Comparison of ENCODE assay signal across 8 cellular contexts in the genomic region with DNA sequence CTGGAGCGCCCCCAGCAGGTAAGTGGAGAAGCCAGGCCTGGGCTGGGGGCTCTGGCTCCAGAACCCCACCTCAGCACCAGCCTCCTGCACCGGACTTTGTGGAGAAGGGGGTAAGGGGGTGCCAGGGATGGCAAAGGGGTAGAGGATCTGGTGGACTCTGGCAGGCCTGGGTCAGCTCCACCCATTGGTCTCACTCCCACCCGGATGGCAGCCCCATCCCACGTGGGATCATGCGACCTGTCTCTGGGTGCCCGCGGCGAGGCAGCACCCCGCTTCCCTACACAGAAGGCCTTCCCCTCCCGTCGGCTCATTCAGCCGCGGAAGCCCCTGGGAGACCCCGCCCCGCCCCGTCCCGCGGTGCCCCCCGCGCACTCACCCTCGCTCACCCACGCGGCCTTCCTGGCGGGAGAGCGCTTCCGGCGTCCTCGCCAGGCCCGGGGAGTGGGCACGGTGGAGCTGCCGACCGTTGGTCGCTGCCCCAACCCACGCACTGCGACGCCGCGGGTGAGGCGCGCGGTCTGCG. TPM values are rescaled to one million over a fixed set of nuclear protein-coding genes. Genes with fewer than 3 reads are reported as not detected.
DNase-seq lines count a peak whose midpoint lies in the region; ATAC-seq, FAIRE-seq and TF ChIP-seq lines count a peak whose summit lies in the region.

No MANE protein-coding gene starts in this region.

- no peak for TF ChIP-seq CTCF in 22Rv1 (IDR thresholded peaks at IDR 0.05)
- TF ChIP-seq CTCF in GM12865 (IDR thresholded peaks at IDR 0.05; ENCODE audit: insufficient read depth, low read depth, low read length, missing control alignments): peak; percentile 38
- TF ChIP-seq CTCF in right atrium auricular region (IDR thresholded peaks at IDR 0.05): no peak

- WGBS in small intestine, 3 donors: 1 to 2% (median 1%) methylated on average over 19 to 42 of the region's 42 CpGs

- H3K36me3 ChIP-seq in right atrium auricular region (no peaks in the 10 kb centered on the region), small intestine (ENCODE audit: control insufficient read depth in 2 of 2, insufficient read depth in 2 of 2, low read length in 2 of 2) (no peaks in the 10 kb centered on the region)

- H3K9me3 Mint-ChIP-seq in activated naive CD8-positive, alpha-beta T cell (ENCODE audit: low read depth): no peaks in the 10 kb centered on the region

- no peaks in the 10 kb centered on the region for H3K27me3 ChIP-seq in right atrium auricular region
- no peaks in the 10 kb centered on the region for H3K27me3 ChIP-seq in small intestine (ENCODE audit: control insufficient read depth in 2 of 2, insufficient read depth in 2 of 2, low read length in 2 of 2)

- no peak for FAIRE-seq in small intestine (lab: Jason Lieb, UNC)

- peak overlapping the region; percentile 89 for H3K4me3 Mint-ChIP-seq in activated naive CD8-positive, alpha-beta T cell

- peaks cover 9% of the 10 kb centered on the region for H3K36me3 Mint-ChIP-seq in activated naive CD8-positive, alpha-beta T cell

- H3K27ac ChIP-seq in 22Rv1 (peak overlapping the region; percentile 78), right atrium auricular region (peak overlapping the region; percentile 46 to 50), small intestine (ENCODE audit: low read depth in 1 of 2, low read length in 1 of 2) (peak overlapping the region in 1 of 2 donors; percentile 11)

- DNase-seq in GM12865 (ENCODE audit: low read depth): peak; percentile 42
- DNase-seq in OCI-M1 (lab: John Stamatoyannopoulos, UW): peak; percentile 32
- no peak for DNase-seq in right atrium auricular region (ENCODE audit: low spot score)
- DNase-seq in small intestine: peak; percentile 34
- DNase-seq in NCI-H2196 treated with DMSO at 0.1 percent for 48 hours (lab: John Stamatoyannopoulos, UW; ENCODE audit: unreplicated experiment): no peak

- H3K27ac Mint-ChIP-seq in activated naive CD8-positive, alpha-beta T cell: peak overlapping the region; percentile 91

- ATAC-seq in HG02798 (IDR thresholded peaks at IDR 0.05; ENCODE audit: poor library complexity, unreplicated experiment): peak; percentile 31

- no peaks in the 10 kb centered on the region for H3K9me3 ChIP-seq in right atrium auricular region
- no peaks in the 10 kb centered on the region for H3K9me3 ChIP-seq in small intestine (ENCODE audit: control insufficient read depth, low read depth)

- H3K4me1 Mint-ChIP-seq in activated naive CD8-positive, alpha-beta T cell (ENCODE audit: low read depth): peaks cover 16% of the 10 kb centered on the region

- H3K4me3 ChIP-seq in GM12865 (ENCODE audit: low read depth, low read length): peak overlapping the region; percentile 61
- H3K4me3 ChIP-seq in right atrium auricular region: peak overlapping the region; percentile 49 to 60
- peak overlapping the region; percentile 57 to 66 for H3K4me3 ChIP-seq in small intestine (ENCODE audit: low read depth in 1 of 2, low read length in 2 of 2)

- H3K4me1 ChIP-seq in right atrium auricular region (peaks cover 0 to 23% of the 10 kb centered on the region in 2 donors), small intestine (ENCODE audit: control insufficient read depth in 2 of 2, insufficient read depth in 1 of 2, low read depth in 1 of 2, low read length in 1 of 2) (peaks cover 0 to 4% of the 10 kb centered on the region in 2 donors)

- no peaks in the 10 kb centered on the region for H3K27me3 Mint-ChIP-seq in activated naive CD8-positive, alpha-beta T cell

RNA-seq across cellular contexts. Expression of a gene that starts 0.5 kb away (rescaled TPM):
- total RNA-seq in right atrium auricular region: 1 to 10 TPM; 1.1 to 3.9 TPM
- 1 to 10 TPM; 1.6 to 5.2 (median 4.7) TPM for polyA plus RNA-seq in small intestine

RNA-seq across cellular contexts. Expression of a gene that starts 30.1 kb away (rescaled TPM):
- 1 to 10 TPM; 1.5 to 2.4 TPM for total RNA-seq in right atrium auricular region
- under 1 TPM in 2 of 3 donors, not detected in 1; 0.39 to 0.54 TPM for polyA plus RNA-seq in small intestine

RNA-seq across cellular contexts. Expression of a gene that starts 31.6 kb away (rescaled TPM):
- total RNA-seq in right atrium auricular region: 10 to 100 TPM in 1 of 2 donors, 1 to 10 TPM in 1; 5.3 to 11.6 TPM
- 10 to 100 TPM; 12.8 to 19.7 (median 18.9) TPM for polyA plus RNA-seq in small intestine

RNA-seq across cellular contexts. Expression of a gene that starts 47.7 kb away (rescaled TPM):
- total RNA-seq in right atrium auricular region: under 1 TPM in 1 of 2 donors, not detected in 1; 0.08 TPM
- under 1 TPM in 1 of 3 donors, not detected in 2; 0.01 TPM for polyA plus RNA-seq in small intestine

RNA-seq across cellular contexts. Expression of a gene that starts 47.8 kb away (rescaled TPM):
- under 1 TPM; 0.33 to 0.43 TPM for total RNA-seq in right atrium auricular region
- polyA plus RNA-seq in small intestine: under 1 TPM in 1 of 3 donors, not detected in 2; 0.87 TPM

Comparison
In these comparisons a context has a peak if more than half of its experiments do, and no peak if none do; other contexts are left out.
1. DNase-seq: peak in GM12865 (single experiment), OCI-M1 (single experiment) and small intestine (single experiment); none in right atrium auricular region (single experiment) and NCI-H2196 treated with DMSO at 0.1 percent for 48 hours (single experiment).
2. Peak in every context shown above with its lines, with median percentiles within 50 percentile points of each other: H3K4me3 ChIP-seq.